Comparison of ENCODE assay signal across 22 cellular contexts in the genomic region with DNA sequence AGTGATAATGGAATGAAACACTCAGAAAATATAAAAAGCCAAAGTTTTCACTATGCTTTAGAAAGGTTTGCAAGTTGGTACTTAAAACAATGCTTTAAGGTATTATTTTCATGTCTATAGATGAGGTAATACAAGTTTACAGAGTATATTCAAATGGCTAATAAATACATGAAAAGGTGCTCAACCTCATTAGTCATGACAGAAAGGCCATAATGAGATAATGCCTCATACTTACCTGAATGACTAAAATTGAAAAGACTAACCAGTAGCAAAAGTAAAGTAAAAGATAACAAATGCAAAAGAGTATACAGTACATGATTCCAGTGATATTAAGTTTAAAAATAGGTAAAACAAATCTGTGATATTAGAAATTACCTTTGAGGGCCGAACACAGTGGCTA.
"Had no signal": no experiment of that assay in that cellular context is flagged by ENCODE, and none has a peak within 500 bp of the region (broad histone marks: within the 10 kb centered on the region; RNA-seq: fewer than 3 reads in every experiment).

No MANE protein-coding gene starts in this region.

- ATAC-seq: HepG2 had no signal

- H3K36me3 ChIP-seq: MG63 had no signal

- H3K4me1 ChIP-seq: SJSA1 had no signal

- DNase-seq: IMR-90, Karpas-422, KG1, MG63, NCI-H1092, NCI-H1105 treated with DMSO at 0.1 percent for 48 hours, NCI-H1417 treated with DMSO at 0.1 percent for 48 hours, NCI-H146, NCI-H1694 treated with DMSO at 0.1 percent for 48 hours, NCI-H1930, NCI-H2081, NCI-H2107, NCI-H2227 treated with DMSO at 0.1 percent for 48 hours, NCI-H524 treated with DMSO at 0.1 percent for 48 hours, NCI-H69, NCI-H774, Right ventricle myocardium superior, RPMI8226, SIG-M5 had no signal

- H3K9me3 ChIP-seq: MG63, SJSA1 had no signal

- H3K27me3 ChIP-seq: MG63, SJSA1 had no signal

- H3K4me3 ChIP-seq: MG63, SJSA1, SK-N-MC had no signal

- H3K27ac ChIP-seq: SJSA1, SK-N-MC had no signal
